Comparison of ENCODE assay signal across 25 cellular contexts in the genomic region with DNA sequence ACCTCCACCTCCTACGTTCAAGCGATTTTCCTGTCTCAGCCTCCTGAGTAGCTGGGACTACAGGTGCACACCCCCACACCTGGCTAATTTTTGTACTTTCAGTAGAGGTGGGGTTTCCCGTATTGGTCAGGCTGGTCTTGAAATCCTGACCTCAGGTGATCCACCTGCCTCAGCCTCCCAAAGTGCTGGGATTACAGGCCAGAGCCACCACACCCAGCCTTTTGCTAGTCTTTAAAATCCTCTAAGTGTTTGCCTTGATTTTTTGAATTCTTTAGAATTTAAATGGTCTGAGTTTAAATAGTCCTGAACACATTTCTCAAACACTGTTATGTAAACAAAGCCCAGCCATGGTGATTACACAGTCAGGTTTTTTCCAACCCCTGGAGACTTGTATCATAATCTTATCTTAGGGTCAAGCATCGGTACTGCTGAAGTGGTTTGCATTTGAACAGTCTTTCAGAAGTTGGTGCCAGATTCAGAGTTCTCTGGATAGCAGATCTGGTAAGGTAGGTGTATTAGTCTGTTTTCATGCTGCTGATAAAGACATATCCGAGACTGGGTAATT. TPM values are rescaled to one million over a fixed set of nuclear protein-coding genes. Genes with fewer than 3 reads are reported as not detected.
DNase-seq lines count a peak whose midpoint lies in the region; ATAC-seq and TF ChIP-seq lines count a peak whose summit lies in the region.
"Had no signal": no experiment of that assay in that cellular context is flagged by ENCODE, and none has a peak within 500 bp of the region (broad histone marks: within the 10 kb centered on the region; RNA-seq: fewer than 3 reads in every experiment).

No MANE protein-coding gene starts in this region.

- peaks cover 52% of the 10 kb centered on the region for H3K4me1 ChIP-seq in Caco-2
- H3K4me1 ChIP-seq in prostate gland (replicated peaks) = no peaks in the 10 kb centered on the region
- H3K4me1 ChIP-seq: uterus had no signal

- H3K36me3 ChIP-seq in Caco-2 (ENCODE audit: control insufficient read depth, insufficient read depth, low read length) = no peaks in the 10 kb centered on the region
- no peaks in the 10 kb centered on the region for H3K36me3 ChIP-seq in WERI-Rb-1
- no peaks in the 10 kb centered on the region for H3K36me3 ChIP-seq in prostate gland
- H3K36me3 ChIP-seq: gastrocnemius medialis, uterus had no signal

- CTCF ChIA-PET in Caco-2 (lab: Charles Lee) = no interaction called here

- H3K27ac Mint-ChIP-seq in Caco-2 (ENCODE audit: unreplicated experiment) = peak overlapping the region; percentile 92
- H3K27ac Mint-ChIP-seq: activated naive CD4-positive, alpha-beta T cell treated with anti-CD3 and anti-CD28 coated beads, Interleukin-2, amount 50 U/mL, for 24 hours; activated T-helper 1 cell treated with anti-CD3 and anti-CD28 coated beads, Interleukin-12 subunit alpha, Interleukin-12 subunit beta, Interleukin-2, Interleukin-4 antibody, amounts not matched to agents 30 ng/mL and 10 ng/mL and 1 ng/mL, durations not matched to agents 14 hours and 24 hours and 36 hours; naive thymus-derived CD8-positive, alpha-beta T cell had no signal

- no peak for TF ChIP-seq CTCF in Caco-2 (IDR thresholded peaks at IDR 0.05; ENCODE audit: insufficient read depth in 1 of 2, low read depth in 1 of 2, low read length in 1 of 2, severe bottlenecking in 1 of 2, unreplicated experiment in 1 of 2)
- TF ChIP-seq CTCF in VCaP (conservative IDR thresholded peaks at IDR 0.05) = no peak
- no peak for TF ChIP-seq CTCF in fibroblast of villous mesenchyme (IDR thresholded peaks at IDR 0.05; ENCODE audit: insufficient read depth, low read depth, low read length)
- no peak for TF ChIP-seq CTCF in WERI-Rb-1 (IDR thresholded peaks at IDR 0.05; ENCODE audit: low read depth, low read length)
- TF ChIP-seq CTCF in prostate gland (IDR thresholded peaks at IDR 0.05) = no peak

- H3K4me3 ChIP-seq in Caco-2 (ENCODE audit: low read depth, low read length) = no peak overlapping the region
- H3K4me3 ChIP-seq in fibroblast of villous mesenchyme (ENCODE audit: low read depth, low read length) = no peak overlapping the region
- no peak overlapping the region for H3K4me3 ChIP-seq in WERI-Rb-1 (ENCODE audit: low read depth, low read length)
- H3K4me3 ChIP-seq in prostate gland = no peak overlapping the region
- H3K4me3 ChIP-seq: gastrocnemius medialis, GM23248, uterus had no signal

- H3K27me3 ChIP-seq in Caco-2 (replicated peaks; ENCODE audit: control insufficient read depth, insufficient read depth, low read length) = no peaks in the 10 kb centered on the region
- no peaks in the 10 kb centered on the region for H3K27me3 ChIP-seq in WERI-Rb-1 (ENCODE audit: insufficient read depth, low read depth, severe bottlenecking)
- H3K27me3 ChIP-seq in prostate gland (replicated peaks; ENCODE audit: insufficient read depth) = no peaks in the 10 kb centered on the region
- H3K27me3 ChIP-seq: gastrocnemius medialis, uterus had no signal

- no TSS peak for BruUV-seq in Caco-2 (replicated peaks; lab: Mats Ljungman, UMichigan)

- intact Hi-C loops in Caco-2 (cut with micrococcal nuclease; ENCODE audit: unreplicated experiment) = loop anchor here (1.0 to 2.0 kb wide), 3 partner anchors 13 to 79 kb away; no protein-coding TSS in a partner anchor
- intact Hi-C loops in prostate gland (cut with DNase I) = no loop called here

- DNase-seq in Caco-2 = peak; percentile 62 to 65
- DNase-seq in fibroblast of villous mesenchyme (ENCODE audit: low read depth) = peak; percentile 56
- peak; percentile 9 for DNase-seq in renal cortical epithelial cell (ENCODE audit: low read depth)
- no peak for DNase-seq in amniotic stem cell (lab: John Stamatoyannopoulos, UW)
- DNase-seq in WERI-Rb-1 = no peak
- no peak for DNase-seq in prostate gland (ENCODE audit: low spot score)
- DNase-seq: activated CD4-positive, alpha-beta T cell treated with anti-CD3 and anti-CD28 coated beads for 4 hours; gastrocnemius medialis; GM23248; KG1; mesendoderm; naive thymus-derived CD8-positive, alpha-beta T cell; NCI-H187; NCI-H345; posterior cingulate gyrus; Right ventricle myocardium superior; small intestine; stimulated activated CD4-positive, alpha-beta T cell treated with anti-CD3 and anti-CD28 coated beads, Interleukin-4, amount 100 ng/mL, for 24 hours; SW 1271; uterus had no signal

- TF ChIP-seq POLR2A in prostate gland (IDR thresholded peaks at IDR 0.05) = no peak

- peaks cover 10% of the 10 kb centered on the region for H3K9me3 Mint-ChIP-seq in Caco-2 (ENCODE audit: unreplicated experiment)
- H3K9me3 Mint-ChIP-seq: activated naive CD4-positive, alpha-beta T cell treated with anti-CD3 and anti-CD28 coated beads, Interleukin-2, amount 50 U/mL, for 24 hours; activated T-helper 1 cell treated with anti-CD3 and anti-CD28 coated beads, Interleukin-12 subunit alpha, Interleukin-12 subunit beta, Interleukin-2, Interleukin-4 antibody, amounts not matched to agents 30 ng/mL and 10 ng/mL and 1 ng/mL, durations not matched to agents 14 hours and 24 hours and 36 hours; naive thymus-derived CD8-positive, alpha-beta T cell had no signal

- H3K4me1 Mint-ChIP-seq in Caco-2 (ENCODE audit: low read depth, unreplicated experiment) = peaks cover 39% of the 10 kb centered on the region
- H3K4me1 Mint-ChIP-seq: activated naive CD4-positive, alpha-beta T cell treated with anti-CD3 and anti-CD28 coated beads, Interleukin-2, amount 50 U/mL, for 24 hours; naive thymus-derived CD8-positive, alpha-beta T cell had no signal

- H3K4me3 Mint-ChIP-seq in Caco-2 (ENCODE audit: unreplicated experiment) = peak overlapping the region; percentile 54
- H3K4me3 Mint-ChIP-seq: activated naive CD4-positive, alpha-beta T cell treated with anti-CD3 and anti-CD28 coated beads, Interleukin-2, amount 50 U/mL, for 24 hours; activated T-helper 1 cell treated with anti-CD3 and anti-CD28 coated beads, Interleukin-12 subunit alpha, Interleukin-12 subunit beta, Interleukin-2, Interleukin-4 antibody, amounts not matched to agents 30 ng/mL and 10 ng/mL and 1 ng/mL, durations not matched to agents 14 hours and 24 hours and 36 hours; naive thymus-derived CD8-positive, alpha-beta T cell had no signal

- peak overlapping the region; percentile 30 for H3K27ac ChIP-seq in VCaP
- no peak overlapping the region for H3K27ac ChIP-seq in WERI-Rb-1
- H3K27ac ChIP-seq in prostate gland = no peak overlapping the region
- H3K27ac ChIP-seq: C4-2B, gastrocnemius medialis, GM23248, uterus had no signal

- no peaks in the 10 kb centered on the region for H3K27me3 Mint-ChIP-seq in Caco-2 (ENCODE audit: insufficient read depth, unreplicated experiment)

- H3K9me3 ChIP-seq in Caco-2 (no peaks in the 10 kb centered on the region), WERI-Rb-1 (ENCODE audit: severe bottlenecking) (peaks cover 6% of the 10 kb centered on the region), prostate gland (no peaks in the 10 kb centered on the region)
- H3K9me3 ChIP-seq: gastrocnemius medialis, uterus had no signal

- POLR2A ChIA-PET in Caco-2 (lab: Charles Lee) = no interaction called here

- WGBS in prostate gland = 65% methylated on average over 5 of the region's 5 CpGs

- no peak for ATAC-seq in HG03521 (IDR thresholded peaks at IDR 0.05; ENCODE audit: unreplicated experiment)
- ATAC-seq: gastrocnemius medialis; naive thymus-derived CD8-positive, alpha-beta T cell had no signal

- H3K36me3 Mint-ChIP-seq in Caco-2 (ENCODE audit: insufficient read depth, unreplicated experiment) = peaks cover 6% of the 10 kb centered on the region
- H3K36me3 Mint-ChIP-seq: activated naive CD4-positive, alpha-beta T cell treated with anti-CD3 and anti-CD28 coated beads, Interleukin-2, amount 50 U/mL, for 24 hours; naive thymus-derived CD8-positive, alpha-beta T cell had no signal

RNA-seq across cellular contexts. Expression of gene PIAS1, which starts 28.2 kb away (rescaled TPM):
- total RNA-seq in Caco-2 (2022) = 43.1 and 48.0 TPM in 2 replicates
- total RNA-seq in fibroblast of villous mesenchyme = 28.9 and 46.1 TPM in 2 replicates
- total RNA-seq in renal cortical epithelial cell = 5.4 and 16.6 TPM in 2 replicates
- 10 to 100 TPM; 40.9 to 58.4 TPM for total RNA-seq in prostate gland

Comparison
In these comparisons a context has a peak if more than half of its experiments do, and no peak if none do; other contexts are left out.
1. DNase-seq: peak in Caco-2 (2 of 2), fibroblast of villous mesenchyme (single experiment) and renal cortical epithelial cell (single experiment); none in amniotic stem cell (single experiment), WERI-Rb-1 (single experiment) and prostate gland (single experiment).